12 cellular contexts compared by ENCODE assay signal in the genomic region with DNA sequence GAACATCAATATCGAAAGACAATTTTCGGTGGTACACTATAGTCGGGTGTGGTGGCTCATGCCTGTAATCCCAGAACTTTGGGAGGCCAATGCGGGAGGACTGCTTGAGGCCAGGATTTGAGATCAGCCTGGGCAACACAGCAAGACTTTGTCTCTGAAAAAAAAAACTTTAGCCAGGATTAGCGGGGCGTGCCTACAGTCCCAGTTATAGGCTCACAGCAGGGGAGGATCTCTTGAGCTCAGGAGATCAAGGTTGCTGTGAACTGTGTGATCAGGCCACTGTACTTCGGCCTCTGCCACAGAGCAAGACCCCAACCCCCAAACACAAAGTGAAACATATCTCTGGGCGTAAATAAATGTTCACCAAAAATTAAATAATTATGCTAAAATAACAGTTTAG. TPM values are rescaled to one million over a fixed set of nuclear protein-coding genes. Genes with fewer than 3 reads are reported as not detected.
A peak's percentile ranks its signal among the peaks of the same experiment; 100 is the strongest.
DNase-seq lines count a peak whose midpoint lies in the region; ATAC-seq and TF ChIP-seq lines count a peak whose summit lies in the region.
"Had no signal": no experiment of that assay in that cellular context is flagged by ENCODE, and none has a peak within 500 bp of the region (broad histone marks: within the 10 kb centered on the region; RNA-seq: fewer than 3 reads in every experiment).

No MANE protein-coding gene starts in this region.

- no peaks in the 10 kb centered on the region for H3K9me3 ChIP-seq in DND-41 (ENCODE audit: insufficient read depth, low read length, severe bottlenecking)
- no peaks in the 10 kb centered on the region for H3K9me3 ChIP-seq in PC-9 (ENCODE audit: insufficient read depth, low read depth)
- H3K9me3 ChIP-seq in hepatocyte (ENCODE audit: low read depth): no peaks in the 10 kb centered on the region
- H3K9me3 ChIP-seq: uterus had no signal

- CTCF ChIA-PET in PC-9 (lab: Charles Lee): no interaction called here

- no peaks in the 10 kb centered on the region for H3K27me3 ChIP-seq in DND-41 (ENCODE audit: insufficient read depth, low read length, poor library complexity)
- no peaks in the 10 kb centered on the region for H3K27me3 ChIP-seq in PC-9 (ENCODE audit: insufficient read depth, low read depth)
- no peaks in the 10 kb centered on the region for H3K27me3 ChIP-seq in hepatocyte
- H3K27me3 ChIP-seq: uterus had no signal

- H2AFZ ChIP-seq in DND-41 (ENCODE audit: low read depth, low read length): no peak overlapping the region
- no peak overlapping the region for H2AFZ ChIP-seq in PC-9
- no peak overlapping the region for H2AFZ ChIP-seq in hepatocyte

- intact Hi-C loops in PC-9 (cut with micrococcal nuclease; ENCODE audit: unreplicated experiment): loop anchor here (5.0 to 10.0 kb wide), 2 partner anchors 348 to 1240 kb away; a partner anchor contains a TSS

- peak overlapping the region; percentile 85 for H3K4me2 ChIP-seq in DND-41 (ENCODE audit: insufficient read depth, low read length)
- peak overlapping the region; percentile 82 for H3K4me2 ChIP-seq in PC-9
- H3K4me2 ChIP-seq in hepatocyte: peak overlapping the region; percentile 81

- H3K36me3 ChIP-seq in DND-41 (ENCODE audit: insufficient read depth, low read length): peaks cover 22% of the 10 kb centered on the region
- no peaks in the 10 kb centered on the region for H3K36me3 ChIP-seq in PC-9 (ENCODE audit: low read depth)
- no peaks in the 10 kb centered on the region for H3K36me3 ChIP-seq in hepatocyte (replicated peaks; ENCODE audit: insufficient read depth, low read depth)
- H3K36me3 ChIP-seq: uterus had no signal

- H3K9me2 ChIP-seq in PC-9 (ENCODE audit: insufficient read depth) (no peaks in the 10 kb centered on the region), hepatocyte (replicated peaks; ENCODE audit: insufficient read depth) (no peaks in the 10 kb centered on the region)

- H3F3A ChIP-seq in PC-9 (ENCODE audit: insufficient read depth, low read depth): 0 out of 2 replicates have a peak, but pooled peaks cover 5% of the 10 kb centered on the region

- 89% methylated on average over 8 of the region's 8 CpGs for WGBS in hepatocyte (ENCODE audit: low lambda C conversion rate, missing lambda C conversion rate)

- no peak for TF ChIP-seq CTCF in 22Rv1 (IDR thresholded peaks at IDR 0.05)
- no peak for TF ChIP-seq CTCF in DND-41 (IDR thresholded peaks at IDR 0.05; ENCODE audit: borderline replicate concordance, extremely low read depth, low read length, poor library complexity, severe bottlenecking)
- no peak for TF ChIP-seq CTCF in PC-9 (conservative IDR thresholded peaks at IDR 0.05)
- TF ChIP-seq CTCF in hepatocyte (IDR thresholded peaks at IDR 0.05; ENCODE audit: poor library complexity): no peak

- peaks cover 65% of the 10 kb centered on the region for H3K79me2 ChIP-seq in DND-41 (ENCODE audit: insufficient read depth, low read length)
- peaks cover 50% of the 10 kb centered on the region for H3K79me2 ChIP-seq in PC-9 (ENCODE audit: low read depth)
- peaks cover 62% of the 10 kb centered on the region for H3K79me2 ChIP-seq in hepatocyte

- H3K4me1 ChIP-seq in DND-41 (ENCODE audit: insufficient read depth, low read length) (peaks cover 36% of the 10 kb centered on the region), PC-9 (replicated peaks; ENCODE audit: insufficient read depth) (peaks cover 20% of the 10 kb centered on the region), hepatocyte (ENCODE audit: insufficient read depth) (peaks cover 4% of the 10 kb centered on the region)

- TSS peak; percentile 29 for BruUV-seq in PC-9 (replicated peaks; lab: Mats Ljungman, UMichigan)

- H3K4me3 ChIP-seq in DND-41 (ENCODE audit: low read depth in 1 of 2, low read length in 2 of 2) (peak overlapping the region in 1 of 2 experiments; percentile 87; a peak in 1 of 4 replicates), PC-9 (no peak overlapping the region; the same call in 1 of the 2 replicates), hepatocyte (no peak overlapping the region)

- peak overlapping the region; percentile 7; the same call in 1 of the 2 replicates for H3K27ac ChIP-seq in 22Rv1
- H3K27ac ChIP-seq in DND-41 (ENCODE audit: low read length): no peak overlapping the region
- no peak overlapping the region for H3K27ac ChIP-seq in PC-9
- no peak overlapping the region for H3K27ac ChIP-seq in hepatocyte
- H3K27ac ChIP-seq: uterus had no signal

- POLR2A ChIA-PET in PC-9 (lab: Charles Lee; ENCODE audit: unreplicated experiment): no interaction called here

- ATAC-seq in DND-41 (ENCODE audit: insufficient read depth, low read depth): no peak

- DNase-seq in DND-41: no peak
- DNase-seq in PC-9: no peak
- DNase-seq in hepatocyte (ENCODE audit: low spot score): no peak
- no peak for DNase-seq in cerebellar cortex (ENCODE audit: low spot score)
- DNase-seq in H4 (ENCODE audit: low spot score): no peak
- no peak for DNase-seq in HUDEP-2 (lab: John Stamatoyannopoulos, UW; ENCODE audit: unreplicated experiment in 76 of 76)
- DNase-seq in KG1 (lab: John Stamatoyannopoulos, UW): no peak
- DNase-seq: hypothalamus, NCI-H1048, NCI-H524 treated with DMSO at 0.1 percent for 48 hours, uterus had no signal

- peak overlapping the region; percentile 82; the same call in 1 of the 2 replicates for H3K9ac ChIP-seq in DND-41 (ENCODE audit: low read depth, low read length)

- H4K20me1 ChIP-seq in DND-41 (ENCODE audit: insufficient read depth, low read length) (peaks cover 34% of the 10 kb centered on the region; the same call in 1 of the 2 replicates), PC-9 (ENCODE audit: insufficient read depth) (no peaks in the 10 kb centered on the region), hepatocyte (ENCODE audit: insufficient read depth, poor library complexity, severe bottlenecking) (peaks cover 17% of the 10 kb centered on the region)

RNA-seq across cellular contexts. Expression of a gene that starts 1.6 kb away (rescaled TPM):
- total RNA-seq in PC-9 (2021): 5.2 and 5.6 TPM in 2 replicates
- 19.7 and 21.4 TPM in 2 replicates for total RNA-seq in hepatocyte
- 13.4 and 13.6 TPM in 2 replicates for polyA plus RNA-seq in hepatocyte
- 16.3 and 20.9 TPM in 2 replicates for total RNA-seq in H4 (2014; rRNA removed; shearing (Covaris generic))

RNA-seq across cellular contexts. Expression of a gene that starts 35.2 kb away (rescaled TPM):
- total RNA-seq in PC-9 (2021): 17.0 and 18.8 TPM in 2 replicates
- 37.2 and 40.6 TPM in 2 replicates for total RNA-seq in hepatocyte
- polyA plus RNA-seq in hepatocyte: 21.6 and 22.6 TPM in 2 replicates
- 22.2 and 29.9 TPM in 2 replicates for total RNA-seq in H4 (2014; rRNA removed; shearing (Covaris generic))
